Comparison of ENCODE assay signal across 8 cellular contexts in genomic region chr14:63454863-63455622, GRCh38.
DNase-seq lines count a peak whose midpoint lies in the region; ATAC-seq and TF ChIP-seq lines count a peak whose summit lies in the region.

No MANE protein-coding gene starts in this region.

- H4K20me1 ChIP-seq in smooth muscle cell (ENCODE audit: low read depth) = peaks cover 99% of the 10 kb centered on the region

- H3K4me1 ChIP-seq in smooth muscle cell (ENCODE audit: low read depth) = no peaks in the 10 kb centered on the region

- no peak for TF ChIP-seq CTCF in foreskin fibroblast (IDR thresholded peaks at IDR 0.05; ENCODE audit: low read depth, low read length)
- no peak for TF ChIP-seq CTCF in smooth muscle cell (IDR thresholded peaks at IDR 0.05; ENCODE audit: borderline replicate concordance, insufficient read depth, poor library complexity, severe bottlenecking)

- peak; percentile 87 for DNase-seq in COR-L47 (lab: John Stamatoyannopoulos, UW)
- DNase-seq in NCI-H2171 treated with DMSO at 0.1 percent for 48 hours (lab: John Stamatoyannopoulos, UW) = peak; percentile 79
- DNase-seq in foreskin fibroblast = peak; percentile 25 to 51
- DNase-seq in NCI-H226 = no peak
- DNase-seq in middle frontal gyrus (ENCODE audit: extremely low spot score, low spot score) = no peak
- DNase-seq in smooth muscle cell (lab: John Stamatoyannopoulos, UW; ENCODE audit: unreplicated experiment) = no peak

- no peak overlapping the region for H3K9ac ChIP-seq in smooth muscle cell (ENCODE audit: low read depth)

- H3K27me3 ChIP-seq in smooth muscle cell (ENCODE audit: low read depth) = no peaks in the 10 kb centered on the region

- ATAC-seq in GM21786 (IDR thresholded peaks at IDR 0.05; ENCODE audit: unreplicated experiment) (peak; percentile 92), HG02588 (IDR thresholded peaks at IDR 0.05; ENCODE audit: unreplicated experiment) (no peak)

- no peak overlapping the region for H3K27ac ChIP-seq in smooth muscle cell (ENCODE audit: low read depth)

- H3K4me3 ChIP-seq in foreskin fibroblast (ENCODE audit: low read depth in 1 of 2, low read length in 2 of 2) = no peak overlapping the region
- H3K4me3 ChIP-seq in smooth muscle cell = no peak overlapping the region

- H3K9me3 ChIP-seq in smooth muscle cell (replicated peaks; ENCODE audit: low read depth) = no peaks in the 10 kb centered on the region

- H3K79me2 ChIP-seq in smooth muscle cell (ENCODE audit: low read depth) = peaks cover 84% of the 10 kb centered on the region

- no peak overlapping the region for H2AFZ ChIP-seq in smooth muscle cell (ENCODE audit: low read depth)

- H3F3A ChIP-seq in smooth muscle cell (ENCODE audit: low read depth) = no peaks in the 10 kb centered on the region

- H3K4me2 ChIP-seq in smooth muscle cell = no peak overlapping the region

- H3K36me3 ChIP-seq in smooth muscle cell (ENCODE audit: low read depth) = no peaks in the 10 kb centered on the region

- 100% methylated on average over 2 of the region's 2 CpGs for WGBS in smooth muscle cell (ENCODE audit: low lambda C conversion rate)

Comparison
In these comparisons a context has a peak if more than half of its experiments do, and no peak if none do; other contexts are left out.
1. DNase-seq: peak in COR-L47 (single experiment), NCI-H2171 treated with DMSO at 0.1 percent for 48 hours (single experiment) and foreskin fibroblast (2 of 2); none in NCI-H226 (single experiment), middle frontal gyrus (single experiment) and smooth muscle cell (single experiment).